8 cellular contexts compared by ENCODE assay signal in the genomic region with DNA sequence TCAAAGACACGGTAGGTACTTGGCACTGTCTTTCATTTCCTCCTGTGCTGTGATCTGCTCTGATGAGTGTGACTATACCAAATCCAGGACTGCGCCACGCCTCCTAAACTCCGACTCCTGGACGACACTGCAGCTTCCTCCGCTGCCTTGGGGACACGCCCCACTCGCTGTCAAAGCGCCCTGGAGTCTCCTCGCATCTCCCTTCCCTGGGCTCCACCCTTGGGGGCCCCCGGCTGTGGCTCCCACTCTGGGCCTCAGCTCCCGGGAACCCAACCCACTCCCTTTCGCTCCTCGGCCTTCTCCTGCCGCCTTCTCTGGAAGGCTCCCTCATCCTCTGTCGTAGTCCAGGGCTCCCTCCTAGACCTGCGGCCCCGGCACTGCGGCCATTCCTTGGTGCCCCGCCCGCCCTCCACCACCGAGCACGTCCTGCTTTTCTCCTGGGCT.
DNase-seq lines count a peak whose midpoint lies in the region; ATAC-seq and TF ChIP-seq lines count a peak whose summit lies in the region.

No MANE protein-coding gene starts in this region.

- TF ChIP-seq CTCF in BJ (IDR thresholded peaks at IDR 0.05; ENCODE audit: insufficient read depth, low read depth, low read length) (no peak), nephron progenitor cell (IDR thresholded peaks at IDR 0.05) (no peak)

- H3K36me3 Mint-ChIP-seq in nephron progenitor cell (ENCODE audit: low read depth): peaks cover 13% of the 10 kb centered on the region

- H3K27ac ChIP-seq in duodenal mucosa (ENCODE audit: low read depth, low read length) (no peak overlapping the region), caudate nucleus (ENCODE audit: low read depth, low read length) (no peak overlapping the region)

- H3K27me3 ChIP-seq in BJ (ENCODE audit: control insufficient read depth, insufficient read depth, low read length) (no peaks in the 10 kb centered on the region), duodenal mucosa (ENCODE audit: control insufficient read depth in 1 of 2, insufficient read depth in 2 of 2, low read length in 2 of 2) (no peaks in the 10 kb centered on the region)

- peak overlapping the region; percentile 24 to 30 for H3K9ac ChIP-seq in duodenal mucosa (ENCODE audit: low read depth in 1 of 2, low read length in 2 of 2)

- H3K36me3 ChIP-seq in BJ (ENCODE audit: control insufficient read depth, insufficient read depth, low read length) (no peaks in the 10 kb centered on the region), duodenal mucosa (ENCODE audit: control insufficient read depth in 1 of 2, insufficient read depth in 2 of 2, low read length in 2 of 2) (no peaks in the 10 kb centered on the region)

- H3K27ac Mint-ChIP-seq in nephron progenitor cell: peak overlapping the region; percentile 98

- peaks cover 18% of the 10 kb centered on the region for H3K4me1 Mint-ChIP-seq in nephron progenitor cell

- H3K9me3 ChIP-seq in duodenal mucosa (ENCODE audit: control insufficient read depth in 1 of 2, low read length in 2 of 2): no peaks in the 10 kb centered on the region

- peaks cover 7% of the 10 kb centered on the region for H3K27me3 Mint-ChIP-seq in nephron progenitor cell (ENCODE audit: low read depth, poor library complexity)

- no peak for DNase-seq in BJ (ENCODE audit: low read depth)
- DNase-seq in NCI-H69 (lab: John Stamatoyannopoulos, UW): peak; percentile 82
- DNase-seq in nephron progenitor cell: no peak
- DNase-seq in caudate nucleus (lab: John Stamatoyannopoulos, UW): no peak
- DNase-seq in NCI-H2107 treated with DMSO at 0.1 percent for 48 hours (lab: John Stamatoyannopoulos, UW; ENCODE audit: unreplicated experiment): no peak
- no peak for DNase-seq in G401 (ENCODE audit: low spot score)

- POLR2A ChIA-PET in BJ (lab: Charles Lee): no interaction called here

- H3K9me3 Mint-ChIP-seq in nephron progenitor cell: peaks cover 15% of the 10 kb centered on the region

- CTCF ChIA-PET in BJ (lab: Yijun Ruan, JAX): no interaction called here

- in situ Hi-C loops in G401 (cut with HindIII; ENCODE audit: low sequenced_read_pairs): no loop called here

- peaks cover 3 to 7% of the 10 kb centered on the region in 2 donors for H3K4me1 ChIP-seq in duodenal mucosa (ENCODE audit: control insufficient read depth in 1 of 2, insufficient read depth in 2 of 2, low read length in 2 of 2)

- H3K4me3 ChIP-seq in BJ (ENCODE audit: low read depth, low read length) (peak overlapping the region; percentile 24), duodenal mucosa (ENCODE audit: low read depth in 1 of 2, low read length in 2 of 2) (peak overlapping the region; percentile 64 to 68)

- H3K4me3 Mint-ChIP-seq in nephron progenitor cell: no peak overlapping the region

- ATAC-seq in GM19395 (IDR thresholded peaks at IDR 0.05; ENCODE audit: unreplicated experiment): no peak
